8 cellular contexts compared by ENCODE assay signal in genomic region chr9:98108540-98109031, GRCh38. TPM values are rescaled to one million over a fixed set of nuclear protein-coding genes. Genes with fewer than 3 reads are reported as not detected.
DNase-seq lines count a peak whose midpoint lies in the region; ATAC-seq and TF ChIP-seq lines count a peak whose summit lies in the region.

No MANE protein-coding gene starts in this region.

- H3K4me1 ChIP-seq in body of pancreas, result no peaks in the 10 kb centered on the region

- DNase-seq in CD14-positive monocyte (ENCODE audit: low spot score) (peak; percentile 71), NCI-H1092 (lab: John Stamatoyannopoulos, UW) (no peak), body of pancreas (no peak), glomerular visceral epithelial cell (ENCODE audit: extremely low spot score) (no peak), ecto neural progenitor cell (ENCODE audit: low spot score) (no peak)
- DNase-seq in activated naive CD8-positive, alpha-beta T cell treated with anti-CD3 and anti-CD28 coated beads, Interleukin-2, amount 10 ng/mL, durations not matched to agents 7 days and 5 days, result peak; percentile 58

- no peak overlapping the region for H3K4me3 ChIP-seq in body of pancreas

- H3K27ac ChIP-seq in body of pancreas, result peak overlapping the region in 1 of 4 donors; percentile 49

- peaks cover 83% of the 10 kb centered on the region for H3K4me1 Mint-ChIP-seq in CD14-positive monocyte
- H3K4me1 Mint-ChIP-seq in activated naive CD8-positive, alpha-beta T cell treated with anti-CD3 and anti-CD28 coated beads, Interleukin-2, amount 10 ng/mL, durations not matched to agents 7 days and 5 days, result peaks cover 72% of the 10 kb centered on the region

- H3K4me3 Mint-ChIP-seq in CD14-positive monocyte, result peak overlapping the region; percentile 74 to 87
- H3K4me3 Mint-ChIP-seq in activated naive CD8-positive, alpha-beta T cell treated with anti-CD3 and anti-CD28 coated beads, Interleukin-2, amount 10 ng/mL, durations not matched to agents 7 days and 5 days, result peak overlapping the region; percentile 70

- H3K27me3 ChIP-seq in body of pancreas, result no peaks in the 10 kb centered on the region

- peaks cover 40 to 55% of the 10 kb centered on the region in 2 donors for H3K36me3 Mint-ChIP-seq in CD14-positive monocyte
- peaks cover 69% of the 10 kb centered on the region for H3K36me3 Mint-ChIP-seq in activated naive CD8-positive, alpha-beta T cell treated with anti-CD3 and anti-CD28 coated beads, Interleukin-2, amount 10 ng/mL, durations not matched to agents 7 days and 5 days

- POLR2A ChIA-PET in activated naive CD8-positive, alpha-beta T cell treated with anti-CD3 and anti-CD28 coated beads, Interleukin-2, amount 10 ng/mL, durations not matched to agents 7 days and 5 days (lab: Charles Lee), result interaction anchor here (0.7 to 5.1 kb wide), 9 partner anchors 10 to 148 kb away, joined by 3 to 80 read pairs (median 4); partner anchors contain the start of genes CORO2A, NANS, TBC1D2 and TRIM14

- no peaks in the 10 kb centered on the region for H3K9me3 ChIP-seq in body of pancreas

- no peaks in the 10 kb centered on the region for H3K36me3 ChIP-seq in body of pancreas (replicated peaks in 1 of 2; ENCODE audit: insufficient read depth in 1 of 2, low read depth in 2 of 2)

- no peaks in the 10 kb centered on the region for H3K9me3 Mint-ChIP-seq in CD14-positive monocyte
- no peaks in the 10 kb centered on the region for H3K9me3 Mint-ChIP-seq in activated naive CD8-positive, alpha-beta T cell treated with anti-CD3 and anti-CD28 coated beads, Interleukin-2, amount 10 ng/mL, durations not matched to agents 7 days and 5 days

- intact Hi-C loops in CD14-positive monocyte (cut with micrococcal nuclease) (no loop called here), body of pancreas (cut with DNase I) (no loop called here)

- TF ChIP-seq POLR2A in body of pancreas (IDR thresholded peaks at IDR 0.05), result no peak

- TF ChIP-seq CTCF in CD14-positive monocyte (IDR thresholded peaks at IDR 0.05), result no peak
- no peak for TF ChIP-seq CTCF in body of pancreas (IDR thresholded peaks at IDR 0.05)

- peaks cover 0 to 1% (median 0%) of the 10 kb centered on the region in 3 donors for H3K27me3 Mint-ChIP-seq in CD14-positive monocyte (ENCODE audit: low read depth in 3 of 3)
- H3K27me3 Mint-ChIP-seq in activated naive CD8-positive, alpha-beta T cell treated with anti-CD3 and anti-CD28 coated beads, Interleukin-2, amount 10 ng/mL, durations not matched to agents 7 days and 5 days, result no peaks in the 10 kb centered on the region

- 76 to 88% methylated on average over 5 of the region's 5 CpGs for WGBS in body of pancreas, 2 donors

- ATAC-seq in GM19351 (IDR thresholded peaks at IDR 0.05; ENCODE audit: unreplicated experiment) (peak; percentile 89), HG03354 (IDR thresholded peaks at IDR 0.05; ENCODE audit: poor library complexity, severe bottlenecking, unreplicated experiment) (peak; percentile 84), body of pancreas (no peak)
- peak; percentile 91 for ATAC-seq in activated naive CD8-positive, alpha-beta T cell treated with anti-CD3 and anti-CD28 coated beads, Interleukin-2, amount 10 ng/mL, durations not matched to agents 7 days and 5 days (ENCODE audit: low read depth)

- peak overlapping the region; percentile 94 to 99 (median 97) for H3K27ac Mint-ChIP-seq in CD14-positive monocyte
- H3K27ac Mint-ChIP-seq in activated naive CD8-positive, alpha-beta T cell treated with anti-CD3 and anti-CD28 coated beads, Interleukin-2, amount 10 ng/mL, durations not matched to agents 7 days and 5 days, result peak overlapping the region; percentile 98

RNA-seq across cellular contexts. Expression of gene TRIM14, which starts 10.4 kb away (rescaled TPM):
- polyA plus RNA-seq in CD14-positive monocyte, result 10 to 100 TPM; 23.0 to 28.5 TPM
- total RNA-seq in activated naive CD8-positive, alpha-beta T cell treated with anti-CD3 and anti-CD28 coated beads, Interleukin-2, amount 10 ng/mL, durations not matched to agents 7 days and 5 days, result 100 to 1,000 TPM in 1 of 2 experiments, 10 to 100 TPM in 1; 99.0 to 108 TPM
- total RNA-seq in body of pancreas, result 1 to 10 TPM; 2.1 to 4.9 TPM

RNA-seq across cellular contexts. Expression of gene NANS, which starts 52.1 kb away (rescaled TPM):
- 100 to 1,000 TPM in 1 of 2 donors, 10 to 100 TPM in 1; 95.9 to 109 TPM for polyA plus RNA-seq in CD14-positive monocyte
- total RNA-seq in activated naive CD8-positive, alpha-beta T cell treated with anti-CD3 and anti-CD28 coated beads, Interleukin-2, amount 10 ng/mL, durations not matched to agents 7 days and 5 days, result 10 to 100 TPM; 30.0 to 31.1 TPM
- 10 to 100 TPM; 31.4 to 45.2 TPM for total RNA-seq in body of pancreas

Comparison
In these comparisons a context has a peak if more than half of its experiments do, and no peak if none do; other contexts are left out.
1. DNase-seq: peak in CD14-positive monocyte (single experiment) and activated naive CD8-positive, alpha-beta T cell treated with anti-CD3 and anti-CD28 coated beads, Interleukin-2, amount 10 ng/mL, durations not matched to agents 7 days and 5 days (single experiment); none in NCI-H1092 (single experiment), body of pancreas (0 of 4), glomerular visceral epithelial cell (single experiment) and ecto neural progenitor cell (single experiment).
2. RNA of gene TRIM14, which starts 10.4 kb away (total RNA-seq): 99.0 to 108 TPM in activated naive CD8-positive, alpha-beta T cell treated with anti-CD3 and anti-CD28 coated beads, Interleukin-2, amount 10 ng/mL, durations not matched to agents 7 days and 5 days; 2.1 to 4.9 TPM in body of pancreas; every median in the first group is over 10 times any median in the second.